ENCODE assay signal across 13 cellular contexts in genomic region chr6:47126647-47127339, GRCh38.
DNase-seq lines count a peak whose midpoint lies in the region; ATAC-seq and TF ChIP-seq lines count a peak whose summit lies in the region.
"Had no signal": no experiment of that assay in that cellular context is flagged by ENCODE, and none has a peak within 500 bp of the region (broad histone marks: within the 10 kb centered on the region; RNA-seq: fewer than 3 reads in every experiment).

No MANE protein-coding gene starts in this region.

- DNase-seq in astrocyte of the hippocampus (ENCODE audit: low read depth, low spot score) (peak; percentile 41), right atrium auricular region (ENCODE audit: low spot score) (no peak), retinal pigment epithelial cell (ENCODE audit: low read depth) (peak; percentile 57), mesenteric fat pad (ENCODE audit: low spot score) (no peak)
- DNase-seq in stimulated activated naive CD4-positive, alpha-beta T cell treated with Interleukin-2 at 50 U/mL for 16 hours (lab: John Stamatoyannopoulos, UW), result no peak
- no peak for DNase-seq in naive thymus-derived CD4-positive, alpha-beta T cell
- DNase-seq: activated B cell treated with CpG ODN at 0.5 μM for 24 hours, DND-41, dorsolateral prefrontal cortex, OCI-M1, posterior cingulate gyrus had no signal

- TF ChIP-seq EP300 in Ishikawa (IDR thresholded peaks at IDR 0.05; ENCODE audit: borderline replicate concordance), result no peak

- no peaks in the 10 kb centered on the region for H3K4me1 Mint-ChIP-seq in naive thymus-derived CD4-positive, alpha-beta T cell
- H3K4me1 Mint-ChIP-seq: activated B cell treated with CpG ODN at 0.5 μM for 24 hours had no signal

- no peaks in the 10 kb centered on the region for H3K36me3 ChIP-seq in right atrium auricular region
- H3K36me3 ChIP-seq in naive thymus-derived CD4-positive, alpha-beta T cell (ENCODE audit: control insufficient read depth in 2 of 3, insufficient read depth in 3 of 3, low read length in 3 of 3), result no peaks in the 10 kb centered on the region

- TF ChIP-seq CTCF in right atrium auricular region (IDR thresholded peaks at IDR 0.05), result no peak
- TF ChIP-seq CTCF in retinal pigment epithelial cell (conservative IDR thresholded peaks at IDR 0.05; ENCODE audit: low read depth, low read length), result no peak

- intact Hi-C loops in naive thymus-derived CD4-positive, alpha-beta T cell (cut with micrococcal nuclease), result no loop called here

- H3K9me3 ChIP-seq in right atrium auricular region, result no peaks in the 10 kb centered on the region
- no peaks in the 10 kb centered on the region for H3K9me3 ChIP-seq in naive thymus-derived CD4-positive, alpha-beta T cell (ENCODE audit: control insufficient read depth in 2 of 3, low read length in 3 of 3)

- peaks cover 0 to 5% (median 0%) of the 10 kb centered on the region in 5 donors for H3K27me3 Mint-ChIP-seq in naive thymus-derived CD4-positive, alpha-beta T cell

- H3K36me3 Mint-ChIP-seq in naive thymus-derived CD4-positive, alpha-beta T cell, result no peaks in the 10 kb centered on the region

- POLR2A ChIA-PET in naive thymus-derived CD4-positive, alpha-beta T cell (lab: Charles Lee), result no interaction called here

- CTCF ChIA-PET in naive thymus-derived CD4-positive, alpha-beta T cell (lab: Charles Lee), result no interaction called here

- H3K9me3 Mint-ChIP-seq in naive thymus-derived CD4-positive, alpha-beta T cell, result peaks cover 0 to 1% (median 0%) of the 10 kb centered on the region in 11 donors
- H3K9me3 Mint-ChIP-seq: activated B cell treated with CpG ODN at 0.5 μM for 24 hours; activated T-helper 1 cell treated with anti-CD3 and anti-CD28 coated beads, Interleukin-12 subunit alpha, Interleukin-12 subunit beta, Interleukin-2, Interleukin-4 antibody, amounts not matched to agents 30 ng/mL and 10 ng/mL and 1 ng/mL, durations not matched to agents 14 hours and 24 hours and 36 hours had no signal

- H3K4me3 Mint-ChIP-seq in naive thymus-derived CD4-positive, alpha-beta T cell, result no peak overlapping the region
- H3K4me3 Mint-ChIP-seq: activated B cell treated with CpG ODN at 0.5 μM for 24 hours; activated T-helper 1 cell treated with anti-CD3 and anti-CD28 coated beads, Interleukin-12 subunit alpha, Interleukin-12 subunit beta, Interleukin-2, Interleukin-4 antibody, amounts not matched to agents 30 ng/mL and 10 ng/mL and 1 ng/mL, durations not matched to agents 14 hours and 24 hours and 36 hours had no signal

- H3K27ac Mint-ChIP-seq in naive thymus-derived CD4-positive, alpha-beta T cell, result no peak overlapping the region
- H3K27ac Mint-ChIP-seq: activated B cell treated with CpG ODN at 0.5 μM for 24 hours; activated T-helper 1 cell treated with anti-CD3 and anti-CD28 coated beads, Interleukin-12 subunit alpha, Interleukin-12 subunit beta, Interleukin-2, Interleukin-4 antibody, amounts not matched to agents 30 ng/mL and 10 ng/mL and 1 ng/mL, durations not matched to agents 14 hours and 24 hours and 36 hours had no signal

- ATAC-seq in naive thymus-derived CD4-positive, alpha-beta T cell, result no peak

- TF ChIP-seq RAD21 in Ishikawa (IDR thresholded peaks at IDR 0.05; ENCODE audit: low read depth), result no peak

- no peaks in the 10 kb centered on the region for H3K27me3 ChIP-seq in right atrium auricular region
- H3K27me3 ChIP-seq in naive thymus-derived CD4-positive, alpha-beta T cell (ENCODE audit: control insufficient read depth in 2 of 2, insufficient read depth in 2 of 2, low read length in 2 of 2), result no peaks in the 10 kb centered on the region
- H3K27me3 ChIP-seq: dorsolateral prefrontal cortex had no signal

- peak overlapping the region; percentile 24 to 27 for H3K27ac ChIP-seq in right atrium auricular region
- no peak overlapping the region for H3K27ac ChIP-seq in naive thymus-derived CD4-positive, alpha-beta T cell (ENCODE audit: low read depth, low read length)
- H3K27ac ChIP-seq: dorsolateral prefrontal cortex had no signal

- H3K4me3 ChIP-seq in right atrium auricular region (no peak overlapping the region), retinal pigment epithelial cell (ENCODE audit: low read length) (no peak overlapping the region)
- H3K4me3 ChIP-seq in naive thymus-derived CD4-positive, alpha-beta T cell (ENCODE audit: low read length), result no peak overlapping the region
- H3K4me3 ChIP-seq: dorsolateral prefrontal cortex had no signal

- H3K4me1 ChIP-seq in right atrium auricular region, result peaks cover 0 to 29% of the 10 kb centered on the region in 2 donors
- no peaks in the 10 kb centered on the region for H3K4me1 ChIP-seq in naive thymus-derived CD4-positive, alpha-beta T cell (ENCODE audit: control insufficient read depth in 2 of 2, insufficient read depth in 2 of 2, low read length in 2 of 2)

TF ChIP-seq in Ishikawa, 13 proteins besides CTCF, POLR2A, EP300 and RAD21:
- TF ChIP-seq NFIC (IDR thresholded peaks at IDR 0.05) (peak; percentile 89), TEAD4 (IDR thresholded peaks at IDR 0.05) (peak; percentile 40; the same call in 1 of the 2 replicates), USF1 (IDR thresholded peaks at IDR 0.05) (no peak)
TF ChIP-seq in Ishikawa: peak in this region for 2.

Comparison
In these comparisons a context has a peak if more than half of its experiments do, and no peak if none do; other contexts are left out.
1. DNase-seq: peak in astrocyte of the hippocampus (single experiment) and retinal pigment epithelial cell (single experiment); none in right atrium auricular region (single experiment), mesenteric fat pad (single experiment), stimulated activated naive CD4-positive, alpha-beta T cell treated with Interleukin-2 at 50 U/mL for 16 hours (single experiment) and naive thymus-derived CD4-positive, alpha-beta T cell (0 of 9).